21 cellular contexts compared by ENCODE assay signal in genomic region chr1:116365857-116366256, GRCh38. TPM values are rescaled to one million over a fixed set of nuclear protein-coding genes. Genes with fewer than 3 reads are reported as not detected.
A peak's percentile ranks its signal among the peaks of the same experiment; 100 is the strongest.
DNase-seq lines count a peak whose midpoint lies in the region; ATAC-seq and TF ChIP-seq lines count a peak whose summit lies in the region.
"Had no signal": no experiment of that assay in that cellular context is flagged by ENCODE, and none has a peak within 500 bp of the region (broad histone marks: within the 10 kb centered on the region; RNA-seq: fewer than 3 reads in every experiment).

No MANE protein-coding gene starts in this region.

- H3K4me1 Mint-ChIP-seq in nephron: peaks cover 18% of the 10 kb centered on the region

- no peaks in the 10 kb centered on the region for H3K36me3 Mint-ChIP-seq in nephron (ENCODE audit: low read depth)
- H3K36me3 Mint-ChIP-seq: CD8-positive, alpha-beta T cell had no signal

- POLR2A ChIA-PET in A673 (lab: Charles Lee; ENCODE audit: low non-redundant PET): interaction anchor here (0.7 to 1.0 kb wide), 2 partner anchors 10 to 1577 kb away, joined by 4 to 8 read pairs; no protein-coding TSS in a partner anchor

- no peaks in the 10 kb centered on the region for H3K36me3 ChIP-seq in A673 (ENCODE audit: insufficient read depth, low read length, poor library complexity, severe bottlenecking)
- H3K36me3 ChIP-seq in BE2C: no peaks in the 10 kb centered on the region
- H3K36me3 ChIP-seq in body of pancreas (replicated peaks in 1 of 2; ENCODE audit: insufficient read depth in 1 of 2, low read depth in 2 of 2): no peaks in the 10 kb centered on the region
- H3K36me3 ChIP-seq: BLaER1 treated with 17β-estradiol and CSF1 and Interleukin-3, amounts not matched to agents 10 nM and 100 nM had no signal

- peak overlapping the region; percentile 28 to 88 (median 73) for H3K27ac Mint-ChIP-seq in nephron
- H3K27ac Mint-ChIP-seq: CD8-positive, alpha-beta T cell; H9; HFFc6 had no signal

- intact Hi-C loops in A673 (cut with micrococcal nuclease; ENCODE audit: unreplicated experiment) (no loop called here), body of pancreas (cut with DNase I) (loop anchor here (10.0 kb wide), 1 partner anchor 119 kb away; no protein-coding TSS in a partner anchor), lower leg skin (cut with DNase I; ENCODE audit: low total_unique reads) (loop anchor here (10.0 kb wide), 1 partner anchor 129 kb away; no protein-coding TSS in a partner anchor)

- no peak overlapping the region for H3K4me3 Mint-ChIP-seq in nephron
- H3K4me3 Mint-ChIP-seq: CD8-positive, alpha-beta T cell; H9; HFFc6 had no signal

- peak overlapping the region; percentile 72 for H3K27ac ChIP-seq in A673 (ENCODE audit: low read depth, low read length, poor library complexity, severe bottlenecking)
- H3K27ac ChIP-seq in body of pancreas: peak overlapping the region in 3 of 4 donors; percentile 39 to 54 (median 39)
- H3K27ac ChIP-seq: BLaER1 treated with 17β-estradiol and CSF1 and Interleukin-3, amounts not matched to agents 10 nM and 100 nM; GM23248 had no signal

- no peak for TF ChIP-seq POLR2A in body of pancreas (IDR thresholded peaks at IDR 0.05)
- TF ChIP-seq POLR2A in lower leg skin (IDR thresholded peaks at IDR 0.05): no peak

- no peak for DNase-seq in A673 (ENCODE audit: low spot score)
- peak; percentile 26 for DNase-seq in BE2C
- DNase-seq in body of pancreas: peak in 3 of 4 donors; percentile 21 to 46 (median 38)
- no peak for DNase-seq in lower leg skin (ENCODE audit: low spot score in 2 of 2)
- DNase-seq in stimulated activated naive CD8-positive, alpha-beta T cell treated with anti-CD3 and anti-CD28 coated beads, Interleukin-15, Interleukin-2, amounts not matched to agents 100 U/mL and 50 U/mL, for 24 hours: no peak
- DNase-seq: ACHN; CD8-positive, alpha-beta T cell; GM23248; H9; HFFc6; MV-4-11; NCI-H1105 treated with DMSO at 0.1 percent for 48 hours; NCI-H2029 treated with DMSO at 0.1 percent for 48 hours; NCI-H446; NCI-H526; PC-3; SHP77 treated with DMSO at 0.1 percent for 48 hours had no signal

- H3K4me1 ChIP-seq in A673 (ENCODE audit: insufficient read depth, low read length, poor library complexity, severe bottlenecking) (peaks cover 74% of the 10 kb centered on the region), BE2C (peaks cover 21% of the 10 kb centered on the region), body of pancreas (peaks cover 14% of the 10 kb centered on the region)

- CTCF ChIA-PET in A673 (lab: Charles Lee): interaction anchor here (0.6 kb wide), 1 partner anchor 27 kb away, joined by 4 read pairs; no protein-coding TSS in a partner anchor

- H3K4me3 ChIP-seq in A673 (ENCODE audit: low read depth, low read length, poor library complexity, severe bottlenecking): no peak overlapping the region
- H3K4me3 ChIP-seq in BE2C (ENCODE audit: low read depth, low read length): peak overlapping the region; percentile 38
- no peak overlapping the region for H3K4me3 ChIP-seq in body of pancreas
- H3K4me3 ChIP-seq in lower leg skin (ENCODE audit: low read depth, poor library complexity, severe bottlenecking): no peak overlapping the region
- H3K4me3 ChIP-seq: BLaER1 treated with 17β-estradiol and CSF1 and Interleukin-3, amounts not matched to agents 10 nM and 100 nM; GM23248 had no signal

- BruUV-seq in A673 (replicated peaks; lab: Mats Ljungman, UMichigan): no TSS peak

- ATAC-seq in body of pancreas (peak; percentile 46), HG03045 (IDR thresholded peaks at IDR 0.05; ENCODE audit: unreplicated experiment) (no peak), HG03280 (IDR thresholded peaks at IDR 0.05; ENCODE audit: unreplicated experiment) (no peak)
- ATAC-seq in stimulated activated naive CD8-positive, alpha-beta T cell treated with anti-CD3 and anti-CD28 coated beads, Interleukin-15, Interleukin-2, amounts not matched to agents 100 U/mL and 50 U/mL, for 24 hours: no peak
- ATAC-seq: CD8-positive, alpha-beta T cell; PC-3 had no signal

- H3K27me3 ChIP-seq in A673 (replicated peaks; ENCODE audit: insufficient read depth, low read depth, low read length, poor library complexity) (no peaks in the 10 kb centered on the region), BE2C (no peaks in the 10 kb centered on the region), body of pancreas (no peaks in the 10 kb centered on the region)
- H3K27me3 ChIP-seq: BLaER1 treated with 17β-estradiol and CSF1 and Interleukin-3, amounts not matched to agents 10 nM and 100 nM had no signal

- H3K27me3 Mint-ChIP-seq in nephron (ENCODE audit: low read depth): peaks cover 9% of the 10 kb centered on the region

- 43 to 47% methylated on average over 5 of the region's 5 CpGs for WGBS in body of pancreas, 2 donors
- 73 to 78% methylated on average over 5 of the region's 5 CpGs for WGBS in lower leg skin, 2 donors

- H3K9me3 ChIP-seq in A673 (ENCODE audit: low read depth, low read length, poor library complexity, severe bottlenecking): no peaks in the 10 kb centered on the region
- no peaks in the 10 kb centered on the region for H3K9me3 ChIP-seq in BE2C
- H3K9me3 ChIP-seq in body of pancreas: no peaks in the 10 kb centered on the region
- H3K9me3 ChIP-seq: BLaER1 treated with 17β-estradiol and CSF1 and Interleukin-3, amounts not matched to agents 10 nM and 100 nM had no signal

- TF ChIP-seq CTCF in A673 (conservative IDR thresholded peaks at IDR 0.05; ENCODE audit: low read depth, low read length) (no peak), BE2C (IDR thresholded peaks at IDR 0.05; ENCODE audit: low read depth, low read length) (no peak), body of pancreas (IDR thresholded peaks at IDR 0.05) (no peak), nephron (IDR thresholded peaks at IDR 0.05; ENCODE audit: unreplicated experiment in 3 of 3) (no peak), lower leg skin (IDR thresholded peaks at IDR 0.05) (no peak)

- H3K9me3 Mint-ChIP-seq in nephron: no peaks in the 10 kb centered on the region
- H3K9me3 Mint-ChIP-seq: CD8-positive, alpha-beta T cell; H9; HFFc6 had no signal

RNA-seq across cellular contexts. Expression of gene ATP1A1, which starts 7.2 kb away (rescaled TPM):
- total RNA-seq in A673 (2021) (1,293 and 1,420 TPM in 2 replicates), body of pancreas (100 to 1,000 TPM; 423 to 593 TPM), lower leg skin (100 to 1,000 TPM; 241 to 757 (median 415) TPM)
- 285 TPM for polyA plus RNA-seq in BE2C (2012; ENCODE audit: insufficient read depth, insufficient read length, low read depth)

Comparison
In these comparisons a context has a peak if more than half of its experiments do, and no peak if none do; other contexts are left out.
1. DNase-seq: peak in BE2C (single experiment) and body of pancreas (3 of 4); none in A673 (single experiment), lower leg skin (0 of 2) and stimulated activated naive CD8-positive, alpha-beta T cell treated with anti-CD3 and anti-CD28 coated beads, Interleukin-15, Interleukin-2, amounts not matched to agents 100 U/mL and 50 U/mL, for 24 hours (single experiment).